1 cellular context compared by ENCODE assay signal in genomic region chr6:7557652-7558051, GRCh38.
TF ChIP-seq lines count a peak whose summit lies in the region.

No MANE protein-coding gene starts in this region.

TF ChIP-seq in K562, 482 proteins besides CTCF, POLR2A, EP300 and RAD21 (continued from another document):
- TF ChIP-seq MAFF (IDR thresholded peaks at IDR 0.05; ENCODE audit: low read length): peak; percentile 64
- peak; percentile 86 for TF ChIP-seq ZNF316 (IDR thresholded peaks at IDR 0.05)
- TF ChIP-seq TSC22D4 (tag; IDR thresholded peaks at IDR 0.05): no peak
- no peak for TF ChIP-seq ELK3 (CRISPR knock-in tag; IDR thresholded peaks at IDR 0.05)
- no peak for TF ChIP-seq SNIP1 (IDR thresholded peaks at IDR 0.05; ENCODE audit: low read depth)
- TF ChIP-seq FOXP4 (CRISPR knock-in tag; IDR thresholded peaks at IDR 0.05; ENCODE audit: borderline replicate concordance): no peak
- no peak for TF ChIP-seq U2AF1 (optimal IDR thresholded peaks at IDR 0.05; ENCODE audit: low read depth, low read length)
- no peak for TF ChIP-seq RFX1 (IDR thresholded peaks at IDR 0.05)
